Comparison of ENCODE assay signal across 9 cellular contexts in the genomic region with DNA sequence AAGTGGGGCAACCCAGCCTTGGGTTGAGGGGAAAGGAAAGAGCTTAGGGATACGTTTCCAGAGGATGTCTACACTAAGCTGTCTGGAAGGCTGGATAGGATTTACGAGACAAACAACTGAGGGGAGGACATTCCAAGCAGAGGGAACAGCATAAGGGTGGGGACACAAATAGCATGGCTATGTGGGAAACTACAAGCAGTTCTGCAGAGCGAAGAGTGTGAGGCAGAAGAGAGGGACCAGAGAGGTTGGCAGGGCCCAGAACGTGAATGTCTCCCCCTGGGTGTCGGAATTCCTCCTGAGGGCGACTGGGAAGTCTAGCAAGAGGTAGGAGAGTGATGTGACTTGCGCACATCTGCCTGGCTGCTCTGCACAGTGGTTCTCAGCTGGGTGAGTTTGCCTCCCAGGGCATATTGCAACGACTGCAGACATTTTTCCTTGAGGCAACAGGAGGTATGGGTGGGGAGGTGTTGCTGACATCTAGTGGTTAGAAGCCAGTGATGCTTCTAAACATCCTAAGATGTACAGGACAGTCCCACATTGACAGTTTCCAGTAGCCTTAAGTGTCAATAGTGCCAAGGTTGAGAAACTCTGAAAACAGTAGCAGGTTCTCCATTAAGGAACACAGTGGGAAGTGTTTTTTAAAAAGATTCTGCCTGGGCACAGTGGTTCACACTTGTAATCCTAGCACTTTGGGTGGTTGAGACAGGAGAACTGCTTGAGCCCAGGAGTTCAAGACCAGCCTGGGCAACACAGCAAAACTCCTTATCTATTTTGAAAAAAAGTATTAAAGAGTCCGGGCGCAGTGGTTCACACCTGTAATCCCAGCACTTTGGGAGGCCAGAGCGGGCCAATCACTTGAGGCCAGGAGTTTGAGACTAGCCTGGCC. TPM values are rescaled to one million over a fixed set of nuclear protein-coding genes. Genes with fewer than 3 reads are reported as not detected.
A peak's percentile ranks its signal among the peaks of the same experiment; 100 is the strongest.
DNase-seq lines count a peak whose midpoint lies in the region; ATAC-seq and TF ChIP-seq lines count a peak whose summit lies in the region.
"Had no signal": no experiment of that assay in that cellular context is flagged by ENCODE, and none has a peak within 500 bp of the region (broad histone marks: within the 10 kb centered on the region; RNA-seq: fewer than 3 reads in every experiment).

No MANE protein-coding gene starts in this region.

- no peak overlapping the region for H3K4me3 ChIP-seq in AG09309 (ENCODE audit: control insufficient read depth, low read depth, low read length)
- no peak overlapping the region for H3K4me3 ChIP-seq in epithelial cell of proximal tubule (ENCODE audit: low read depth, low read length)

- CTCF ChIA-PET in activated B cell treated with CpG ODN at 0.5 μM for 24 hours (lab: Charles Lee) = no interaction called here

- intact Hi-C loops in activated B cell treated with CpG ODN at 0.5 μM for 24 hours (cut with micrococcal nuclease) = loop anchor here (1.0 to 2.0 kb wide), 2 partner anchors 90 to 364 kb away; a partner anchor contains a TSS

- POLR2A ChIA-PET in activated B cell treated with CpG ODN at 0.5 μM for 24 hours (lab: Charles Lee) = interaction anchor here (1.2 kb wide), 1 partner anchor 89 kb away, joined by 4 read pairs; a partner anchor contains a TSS

- H3K27ac Mint-ChIP-seq in activated B cell treated with CpG ODN at 0.5 μM for 24 hours = no peak overlapping the region
- peak overlapping the region; percentile 70 for H3K27ac Mint-ChIP-seq in nephron progenitor cell

- H3K4me1 Mint-ChIP-seq in activated B cell treated with CpG ODN at 0.5 μM for 24 hours = peaks cover 13% of the 10 kb centered on the region
- peaks cover 6% of the 10 kb centered on the region for H3K4me1 Mint-ChIP-seq in nephron progenitor cell

- DNase-seq in AG09309 (ENCODE audit: low read depth) = peak; percentile 14
- peak; percentile 47 for DNase-seq in NCI-H2081 treated with DMSO at 0.1 percent for 48 hours (lab: John Stamatoyannopoulos, UW)
- DNase-seq in activated B cell treated with CpG ODN at 0.5 μM for 24 hours = no peak
- DNase-seq in epithelial cell of proximal tubule (ENCODE audit: low read depth) = no peak
- DNase-seq in nephron progenitor cell = peak; percentile 21
- no peak for DNase-seq in GM19238 (ENCODE audit: insufficient read length, low spot score)

- H3K4me3 Mint-ChIP-seq in activated B cell treated with CpG ODN at 0.5 μM for 24 hours = no peak overlapping the region
- H3K4me3 Mint-ChIP-seq in nephron progenitor cell = no peak overlapping the region

- TF ChIP-seq CTCF in AG09309 (IDR thresholded peaks at IDR 0.05; ENCODE audit: control insufficient read depth, insufficient read depth, low read depth, low read length, missing control alignments) = peak; percentile 87
- TF ChIP-seq CTCF in GM12873 (IDR thresholded peaks at IDR 0.05; ENCODE audit: insufficient read depth, low read depth, low read length, missing control alignments) = peak; percentile 88
- no peak for TF ChIP-seq CTCF in activated B cell treated with CpG ODN at 0.5 μM for 24 hours (IDR thresholded peaks at IDR 0.05)
- peak; percentile 67 for TF ChIP-seq CTCF in epithelial cell of proximal tubule (conservative IDR thresholded peaks at IDR 0.05; ENCODE audit: low read depth, low read length)
- peak; percentile 54 for TF ChIP-seq CTCF in nephron progenitor cell (IDR thresholded peaks at IDR 0.05)

- H3K9me3 Mint-ChIP-seq in activated B cell treated with CpG ODN at 0.5 μM for 24 hours (no peaks in the 10 kb centered on the region), nephron progenitor cell (peaks cover 46% of the 10 kb centered on the region)

- H3K36me3 Mint-ChIP-seq in activated B cell treated with CpG ODN at 0.5 μM for 24 hours (ENCODE audit: low read depth) (peaks cover 15% of the 10 kb centered on the region), nephron progenitor cell (ENCODE audit: low read depth) (peaks cover 14% of the 10 kb centered on the region)

- H3K27me3 Mint-ChIP-seq in activated B cell treated with CpG ODN at 0.5 μM for 24 hours = no peaks in the 10 kb centered on the region
- H3K27me3 Mint-ChIP-seq in nephron progenitor cell (ENCODE audit: low read depth, poor library complexity) = peaks cover 3% of the 10 kb centered on the region

- ATAC-seq in HG02642 (IDR thresholded peaks at IDR 0.05; ENCODE audit: poor library complexity, unreplicated experiment) (peak; percentile 71), activated B cell treated with CpG ODN at 0.5 μM for 24 hours (ENCODE audit: low read depth) (peak; percentile 81)

RNA-seq across cellular contexts. Expression of a gene that starts 9.2 kb away (rescaled TPM):
- total RNA-seq in activated B cell treated with CpG ODN at 0.5 μM for 24 hours (65.3 and 88.0 TPM in 2 replicates), epithelial cell of proximal tubule (57.0 and 110 TPM in 2 replicates)

RNA-seq across cellular contexts. Expression of a gene that starts 9.3 kb away (rescaled TPM):
- total RNA-seq in activated B cell treated with CpG ODN at 0.5 μM for 24 hours = 27.1 and 28.1 TPM in 2 replicates
- total RNA-seq in epithelial cell of proximal tubule = 7.5 and 15.6 TPM in 2 replicates

RNA-seq across cellular contexts. Expression of a gene that starts 14.9 kb away (rescaled TPM):
- total RNA-seq in activated B cell treated with CpG ODN at 0.5 μM for 24 hours (not detected in 2 replicates), epithelial cell of proximal tubule (not detected in 2 replicates)
- total RNA-seq: skeletal muscle tissue had no signal

RNA-seq across cellular contexts. Expression of a gene that starts 28.0 kb away (rescaled TPM):
- total RNA-seq in activated B cell treated with CpG ODN at 0.5 μM for 24 hours = 14.0 and 15.9 TPM in 2 replicates
- total RNA-seq in epithelial cell of proximal tubule = 4.6 and 4.8 TPM in 2 replicates

Comparison
In these comparisons a context has a peak if more than half of its experiments do, and no peak if none do; other contexts are left out.
1. DNase-seq: peak in AG09309 (single experiment), NCI-H2081 treated with DMSO at 0.1 percent for 48 hours (single experiment) and nephron progenitor cell (single experiment); none in activated B cell treated with CpG ODN at 0.5 μM for 24 hours (single experiment), epithelial cell of proximal tubule (single experiment) and GM19238 (single experiment).